7 cellular contexts compared by ENCODE assay signal in the genomic region with DNA sequence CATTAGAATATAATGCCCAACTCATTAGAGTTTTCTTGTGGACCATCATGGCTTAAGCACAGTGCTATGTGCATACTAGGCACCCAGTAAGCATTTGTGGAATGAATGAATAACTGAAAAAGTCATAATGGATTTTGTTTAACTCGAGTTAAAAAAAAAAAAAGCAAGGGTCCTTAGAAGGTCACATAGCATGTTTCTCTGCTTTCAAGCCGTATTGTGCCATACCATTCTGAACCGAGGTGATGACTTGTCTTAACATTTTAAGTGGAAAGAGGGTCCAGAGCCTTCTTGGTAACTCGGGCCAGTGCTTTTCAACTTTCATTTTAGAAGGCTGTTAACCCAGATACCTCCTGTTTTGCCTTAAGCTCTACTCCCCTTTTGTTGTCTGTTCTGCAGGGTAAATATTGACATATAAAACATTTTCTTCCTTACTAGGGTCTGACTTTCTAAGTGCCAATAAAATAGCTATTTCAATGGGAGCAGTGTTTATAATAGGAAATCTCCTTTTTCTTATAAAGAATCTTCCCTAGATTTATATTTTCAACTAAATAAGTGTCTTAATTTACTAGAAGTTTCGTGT. TPM values are rescaled to one million over a fixed set of nuclear protein-coding genes. Genes with fewer than 3 reads are reported as not detected.
DNase-seq lines count a peak whose midpoint lies in the region; ATAC-seq and TF ChIP-seq lines count a peak whose summit lies in the region.

No MANE protein-coding gene starts in this region.

- H3K27ac ChIP-seq in VCaP (peak overlapping the region; percentile 92), skeletal muscle tissue (ENCODE audit: low read depth, low read length) (peak overlapping the region; percentile 89)

- peaks cover 0 to 2% (median 0%) of the 10 kb centered on the region in 3 donors for H3K36me3 ChIP-seq in skeletal muscle tissue (ENCODE audit: control insufficient read depth in 3 of 3, insufficient read depth in 3 of 3, low read length in 3 of 3)

- H3K9me3 ChIP-seq in skeletal muscle tissue (ENCODE audit: control insufficient read depth in 3 of 3, low read length in 3 of 3) = no peaks in the 10 kb centered on the region

- H3K9ac ChIP-seq in skeletal muscle tissue (ENCODE audit: low read depth in 1 of 3, low read length in 3 of 3) = peak overlapping the region; percentile 81 to 95 (median 82)

- H3K4me3 ChIP-seq in HFF-Myc (replicated peaks; ENCODE audit: low read depth, low read length) = peak overlapping the region; percentile 79
- peak overlapping the region; percentile 91 for H3K4me3 ChIP-seq in fibroblast of villous mesenchyme (ENCODE audit: low read depth, low read length)
- H3K4me3 ChIP-seq in skeletal muscle tissue (ENCODE audit: low read length in 3 of 3) = peak overlapping the region; percentile 85 to 98 (median 89)

- TF ChIP-seq CTCF in HFF-Myc (IDR thresholded peaks at IDR 0.05; ENCODE audit: low read depth, low read length, missing control alignments) = no peak
- no peak for TF ChIP-seq CTCF in VCaP (conservative IDR thresholded peaks at IDR 0.05)
- no peak for TF ChIP-seq CTCF in fibroblast of villous mesenchyme (IDR thresholded peaks at IDR 0.05; ENCODE audit: insufficient read depth, low read depth, low read length)

- no peaks in the 10 kb centered on the region for H3K27me3 ChIP-seq in skeletal muscle tissue (ENCODE audit: control insufficient read depth in 3 of 3, insufficient read depth in 3 of 3, low read length in 3 of 3)

- peaks cover 15 to 27% (median 17%) of the 10 kb centered on the region in 3 donors for H3K4me1 ChIP-seq in skeletal muscle tissue (ENCODE audit: control insufficient read depth in 3 of 3, insufficient read depth in 3 of 3, low read length in 3 of 3)

- no peak for DNase-seq in HFF-Myc (ENCODE audit: extremely low read depth, low read depth)
- DNase-seq in fibroblast of villous mesenchyme (ENCODE audit: low read depth) = peak; percentile 39
- DNase-seq in GDM1 (lab: John Stamatoyannopoulos, UW) = no peak
- no peak for DNase-seq in activated CD8-positive, alpha-beta memory T cell treated with anti-CD3 and anti-CD28 coated beads, Interleukin-2, amount 50 U/mL, for 48 hours

- no peak for ATAC-seq in GM21447 (IDR thresholded peaks at IDR 0.05; ENCODE audit: unreplicated experiment)

RNA-seq across cellular contexts. Expression of a gene that starts 0.8 kb away (rescaled TPM):
- total RNA-seq in fibroblast of villous mesenchyme (under 0.01 TPM in 2 replicates), skeletal muscle tissue (not detected)

RNA-seq across cellular contexts. Expression of a gene that starts 1.4 kb away (rescaled TPM):
- total RNA-seq in fibroblast of villous mesenchyme = 17.4 and 34.1 TPM in 2 replicates
- total RNA-seq in skeletal muscle tissue = 13.0 TPM

RNA-seq across cellular contexts. Expression of a gene that starts 54.3 kb away (rescaled TPM):
- 0.64 TPM in 1 of 2 replicates, not detected in the other for total RNA-seq in fibroblast of villous mesenchyme
- total RNA-seq in skeletal muscle tissue = 2.1 TPM
